In genomic region chr16:4556112-4556511, GRCh38 we compare ENCODE assay signal across 23 cellular contexts. TPM values are rescaled to one million over a fixed set of nuclear protein-coding genes. Genes with fewer than 3 reads are reported as not detected.
DNase-seq lines count a peak whose midpoint lies in the region; ATAC-seq and TF ChIP-seq lines count a peak whose summit lies in the region.
"Had no signal": no experiment of that assay in that cellular context is flagged by ENCODE, and none has a peak within 500 bp of the region (broad histone marks: within the 10 kb centered on the region; RNA-seq: fewer than 3 reads in every experiment).

Gene C16orf96 (plus strand): TSS chr16:4556340. CDS start chr16:4556490, 150 bp downstream.

- H3K4me3 ChIP-seq in brain microvascular endothelial cell (ENCODE audit: low read depth, low read length) (no peak within 1 kb of the TSS), neural progenitor cell (no peak within 1 kb of the TSS), trophoblast cell (ENCODE audit: low read depth, low read length) (no peak within 1 kb of the TSS)
- H3K4me3 ChIP-seq: SK-N-MC, smooth muscle cell had no signal

- DNase-seq in HFFc6 (peak; percentile 6), brain microvascular endothelial cell (peak; percentile 16), neural progenitor cell (ENCODE audit: low spot score) (no peak), trophoblast cell (no peak), HuH-7.5 (ENCODE audit: low spot score) (no peak)
- DNase-seq: amniotic stem cell; effector memory CD4-positive, alpha-beta T cell; mesenchymal stem cell; naive thymus-derived CD8-positive, alpha-beta T cell; NCI-H1092; NCI-H2107; NCI-H82; PC-3; stimulated activated CD4-positive, alpha-beta T cell treated with anti-CD3 and anti-CD28 coated beads, Interleukin-4, amount 100 ng/mL, for 24 hours; T-helper 9 cell had no signal

- H3K36me3 ChIP-seq in brain microvascular endothelial cell (replicated peaks) = no peaks in the 10 kb centered on the region
- no peaks in the 10 kb centered on the region for H3K36me3 ChIP-seq in neural progenitor cell
- H3K36me3 ChIP-seq in trophoblast cell (ENCODE audit: control insufficient read depth in 1 of 2, insufficient read depth in 2 of 2, low read length in 2 of 2) = no peaks in the 10 kb centered on the region

- H3K9ac ChIP-seq in neural progenitor cell = no peak within 1 kb of the TSS
- no peak within 1 kb of the TSS for H3K9ac ChIP-seq in trophoblast cell (ENCODE audit: low read length)

- no peak within 1 kb of the TSS for H3K14ac ChIP-seq in trophoblast cell (ENCODE audit: low read length)

- no peak within 1 kb of the TSS for H2BK120ac ChIP-seq in trophoblast cell (ENCODE audit: insufficient read depth, low read length, poor library complexity)

- H3K4me2 ChIP-seq in neural progenitor cell (no peak within 1 kb of the TSS), trophoblast cell (ENCODE audit: low read length) (no peak within 1 kb of the TSS)
- H3K4me2 ChIP-seq: smooth muscle cell had no signal

- H3K18ac ChIP-seq in trophoblast cell (ENCODE audit: low read length) = no peak within 1 kb of the TSS

- no peak within 1 kb of the TSS for H3K23ac ChIP-seq in trophoblast cell (ENCODE audit: low read length)

- H3K9me3 Mint-ChIP-seq in HFFc6 (no peaks in the 10 kb centered on the region), neural progenitor cell (peaks cover 2% of the 10 kb centered on the region)
- H3K9me3 Mint-ChIP-seq: naive thymus-derived CD8-positive, alpha-beta T cell had no signal

- H3K27me3 Mint-ChIP-seq in HFFc6 (ENCODE audit: insufficient read depth) (peaks cover 47% of the 10 kb centered on the region), neural progenitor cell (ENCODE audit: insufficient read depth, low read depth) (peaks cover 5% of the 10 kb centered on the region)
- H3K27me3 Mint-ChIP-seq: naive thymus-derived CD8-positive, alpha-beta T cell; progenitor cell of endocrine pancreas had no signal

- H2AFZ ChIP-seq in neural progenitor cell (replicated peaks) (no peak within 1 kb of the TSS), trophoblast cell (ENCODE audit: insufficient read depth, low read length, poor library complexity) (no peak within 1 kb of the TSS)

- H3K27ac ChIP-seq in C4-2B = 0 out of 2 replicates have a peak within 1 kb of the TSS, but pooled peaks have one; percentile 6
- no peak within 1 kb of the TSS for H3K27ac ChIP-seq in brain microvascular endothelial cell
- H3K27ac ChIP-seq in neural progenitor cell = no peak within 1 kb of the TSS
- H3K27ac ChIP-seq in trophoblast cell (ENCODE audit: low read depth, low read length) = no peak within 1 kb of the TSS
- H3K27ac ChIP-seq: SK-N-MC had no signal

- H3K4me3 Mint-ChIP-seq in HFFc6 = no peak within 1 kb of the TSS
- H3K4me3 Mint-ChIP-seq in neural progenitor cell = no peak within 1 kb of the TSS
- H3K4me3 Mint-ChIP-seq: naive thymus-derived CD8-positive, alpha-beta T cell had no signal

- H3K36me3 Mint-ChIP-seq in HFFc6 (ENCODE audit: low read depth) (no peaks in the 10 kb centered on the region), neural progenitor cell (no peaks in the 10 kb centered on the region)
- H3K36me3 Mint-ChIP-seq: naive thymus-derived CD8-positive, alpha-beta T cell had no signal

- no peak within 1 kb of the TSS for H4K91ac ChIP-seq in trophoblast cell (ENCODE audit: low read depth, low read length)

- H4K20me1 ChIP-seq in neural progenitor cell (ENCODE audit: low read depth) = no peaks in the 10 kb centered on the region

- H3K27ac Mint-ChIP-seq in HFFc6 (no peak within 1 kb of the TSS), neural progenitor cell (peak within 1 kb of the TSS; percentile 29)
- H3K27ac Mint-ChIP-seq: progenitor cell of endocrine pancreas had no signal

- no peak within 1 kb of the TSS for H4K12ac ChIP-seq in trophoblast cell (ENCODE audit: low read depth, low read length)

- no peak within 1 kb of the TSS for H3K4ac ChIP-seq in trophoblast cell (ENCODE audit: low read depth, low read length)

- WGBS in trophoblast cell (ENCODE audit: extremely low coverage, insufficient coverage, insufficient read length) = no CpG with 5 or more reads among the region's 4 CpGs

- H3K4me1 ChIP-seq in neural progenitor cell (no peaks in the 10 kb centered on the region), trophoblast cell (ENCODE audit: control insufficient read depth in 1 of 2, insufficient read depth in 2 of 2, low read length in 2 of 2) (no peaks in the 10 kb centered on the region)

- H3K79me1 ChIP-seq in trophoblast cell (ENCODE audit: low read length) = no peaks in the 10 kb centered on the region

- ATAC-seq in GM19023 (IDR thresholded peaks at IDR 0.05; ENCODE audit: unreplicated experiment) = no peak
- ATAC-seq in HG02642 (IDR thresholded peaks at IDR 0.05; ENCODE audit: poor library complexity, unreplicated experiment) = no peak
- ATAC-seq: naive thymus-derived CD8-positive, alpha-beta T cell; PC-3 had no signal

- no peak within 1 kb of the TSS for H2BK5ac ChIP-seq in trophoblast cell (ENCODE audit: low read depth, low read length, poor library complexity)

- in situ Hi-C loops in brain microvascular endothelial cell (cut with HindIII; ENCODE audit: low pct_ligation_motif_present, low sequenced_read_pairs) = no loop called here

- H3K27me3 ChIP-seq in brain microvascular endothelial cell (replicated peaks) (peaks cover 10% of the 10 kb centered on the region), neural progenitor cell (no peaks in the 10 kb centered on the region), trophoblast cell (ENCODE audit: insufficient read depth, low read length) (no peaks in the 10 kb centered on the region)

- no peaks in the 10 kb centered on the region for H3K9me3 ChIP-seq in neural progenitor cell (ENCODE audit: low read depth)
- H3K9me3 ChIP-seq in trophoblast cell (ENCODE audit: insufficient read depth, low read depth, low read length) = peaks cover 2% of the 10 kb centered on the region

- no peak within 1 kb of the TSS for H2BK12ac ChIP-seq in trophoblast cell (ENCODE audit: low read length)

- H3K4me1 Mint-ChIP-seq in HFFc6 (ENCODE audit: low read depth) = no peaks in the 10 kb centered on the region
- peaks cover 10% of the 10 kb centered on the region for H3K4me1 Mint-ChIP-seq in neural progenitor cell
- H3K4me1 Mint-ChIP-seq: naive thymus-derived CD8-positive, alpha-beta T cell had no signal

- H3K79me2 ChIP-seq in neural progenitor cell (ENCODE audit: low read depth) (no peaks in the 10 kb centered on the region), trophoblast cell (ENCODE audit: control insufficient read depth, insufficient read depth, low read length, poor library complexity) (no peaks in the 10 kb centered on the region)

- H4K8ac ChIP-seq in trophoblast cell (ENCODE audit: low read depth, low read length) = no peak within 1 kb of the TSS

- TF ChIP-seq CTCF in C4-2B (conservative IDR thresholded peaks at IDR 0.05) = no peak
- TF ChIP-seq CTCF in HFFc6 (IDR thresholded peaks at IDR 0.05) = no peak
- no peak for TF ChIP-seq CTCF in brain microvascular endothelial cell (IDR thresholded peaks at IDR 0.05; ENCODE audit: low read depth, low read length, missing control alignments)
- TF ChIP-seq CTCF in neural progenitor cell (IDR thresholded peaks at IDR 0.05) = no peak

- no peaks in the 10 kb centered on the region for H3F3A ChIP-seq in neural progenitor cell (ENCODE audit: low read depth)

- H2AK5ac ChIP-seq in trophoblast cell (ENCODE audit: low read length) = no peak within 1 kb of the TSS

RNA-seq across cellular contexts. Expression of gene C16orf96, which starts in this region (rescaled TPM):
- not detected for total RNA-seq in HFFc6 (2021; fragmentation: NEBNext Ultra II Directional; extraction: Animal tissue kit (Norgen Biotek cat#: 25700))
- total RNA-seq in neural progenitor cell (ENCODE audit: low replicate concordance) = 0.11 and 0.99 TPM in 2 replicates
- polyA plus RNA-seq in trophoblast cell (2013) = 0.10 and 0.12 TPM in 2 replicates
- total RNA-seq: PC-3 had no signal
- polyA plus RNA-seq: BJ, keratinocyte, smooth muscle cell had no signal

Comparison
In these comparisons a context has a peak if more than half of its experiments do, and no peak if none do; other contexts are left out.
1. Peak in DNase-seq in HFFc6; RNA of the gene not detected or under 1 TPM.